1 cellular context compared by ENCODE assay signal in the genomic region with DNA sequence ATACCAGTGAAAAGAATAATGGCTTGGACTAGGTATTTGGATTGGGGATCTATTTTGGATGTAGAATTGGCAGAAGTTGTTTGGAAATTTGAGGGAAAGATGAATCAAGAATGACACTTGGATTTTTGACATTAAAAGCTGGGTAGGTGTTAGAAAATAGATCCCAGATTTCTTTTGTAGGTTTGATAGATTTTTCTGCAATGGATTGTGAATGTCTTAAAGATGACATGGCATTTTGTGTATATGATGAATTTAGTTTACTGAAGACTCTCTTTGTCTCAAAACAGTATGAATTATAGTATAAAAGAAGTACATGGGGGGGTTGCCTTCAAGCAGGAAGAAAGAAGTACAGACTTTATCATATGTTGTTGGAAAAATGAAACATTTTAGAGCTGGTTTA.
TF ChIP-seq lines count a peak whose summit lies in the region.

No MANE protein-coding gene starts in this region.

TF ChIP-seq in GM23338, 12 proteins besides CTCF, POLR2A, EP300 and RAD21 (continued from another document):
- TF ChIP-seq, protein P1, sequence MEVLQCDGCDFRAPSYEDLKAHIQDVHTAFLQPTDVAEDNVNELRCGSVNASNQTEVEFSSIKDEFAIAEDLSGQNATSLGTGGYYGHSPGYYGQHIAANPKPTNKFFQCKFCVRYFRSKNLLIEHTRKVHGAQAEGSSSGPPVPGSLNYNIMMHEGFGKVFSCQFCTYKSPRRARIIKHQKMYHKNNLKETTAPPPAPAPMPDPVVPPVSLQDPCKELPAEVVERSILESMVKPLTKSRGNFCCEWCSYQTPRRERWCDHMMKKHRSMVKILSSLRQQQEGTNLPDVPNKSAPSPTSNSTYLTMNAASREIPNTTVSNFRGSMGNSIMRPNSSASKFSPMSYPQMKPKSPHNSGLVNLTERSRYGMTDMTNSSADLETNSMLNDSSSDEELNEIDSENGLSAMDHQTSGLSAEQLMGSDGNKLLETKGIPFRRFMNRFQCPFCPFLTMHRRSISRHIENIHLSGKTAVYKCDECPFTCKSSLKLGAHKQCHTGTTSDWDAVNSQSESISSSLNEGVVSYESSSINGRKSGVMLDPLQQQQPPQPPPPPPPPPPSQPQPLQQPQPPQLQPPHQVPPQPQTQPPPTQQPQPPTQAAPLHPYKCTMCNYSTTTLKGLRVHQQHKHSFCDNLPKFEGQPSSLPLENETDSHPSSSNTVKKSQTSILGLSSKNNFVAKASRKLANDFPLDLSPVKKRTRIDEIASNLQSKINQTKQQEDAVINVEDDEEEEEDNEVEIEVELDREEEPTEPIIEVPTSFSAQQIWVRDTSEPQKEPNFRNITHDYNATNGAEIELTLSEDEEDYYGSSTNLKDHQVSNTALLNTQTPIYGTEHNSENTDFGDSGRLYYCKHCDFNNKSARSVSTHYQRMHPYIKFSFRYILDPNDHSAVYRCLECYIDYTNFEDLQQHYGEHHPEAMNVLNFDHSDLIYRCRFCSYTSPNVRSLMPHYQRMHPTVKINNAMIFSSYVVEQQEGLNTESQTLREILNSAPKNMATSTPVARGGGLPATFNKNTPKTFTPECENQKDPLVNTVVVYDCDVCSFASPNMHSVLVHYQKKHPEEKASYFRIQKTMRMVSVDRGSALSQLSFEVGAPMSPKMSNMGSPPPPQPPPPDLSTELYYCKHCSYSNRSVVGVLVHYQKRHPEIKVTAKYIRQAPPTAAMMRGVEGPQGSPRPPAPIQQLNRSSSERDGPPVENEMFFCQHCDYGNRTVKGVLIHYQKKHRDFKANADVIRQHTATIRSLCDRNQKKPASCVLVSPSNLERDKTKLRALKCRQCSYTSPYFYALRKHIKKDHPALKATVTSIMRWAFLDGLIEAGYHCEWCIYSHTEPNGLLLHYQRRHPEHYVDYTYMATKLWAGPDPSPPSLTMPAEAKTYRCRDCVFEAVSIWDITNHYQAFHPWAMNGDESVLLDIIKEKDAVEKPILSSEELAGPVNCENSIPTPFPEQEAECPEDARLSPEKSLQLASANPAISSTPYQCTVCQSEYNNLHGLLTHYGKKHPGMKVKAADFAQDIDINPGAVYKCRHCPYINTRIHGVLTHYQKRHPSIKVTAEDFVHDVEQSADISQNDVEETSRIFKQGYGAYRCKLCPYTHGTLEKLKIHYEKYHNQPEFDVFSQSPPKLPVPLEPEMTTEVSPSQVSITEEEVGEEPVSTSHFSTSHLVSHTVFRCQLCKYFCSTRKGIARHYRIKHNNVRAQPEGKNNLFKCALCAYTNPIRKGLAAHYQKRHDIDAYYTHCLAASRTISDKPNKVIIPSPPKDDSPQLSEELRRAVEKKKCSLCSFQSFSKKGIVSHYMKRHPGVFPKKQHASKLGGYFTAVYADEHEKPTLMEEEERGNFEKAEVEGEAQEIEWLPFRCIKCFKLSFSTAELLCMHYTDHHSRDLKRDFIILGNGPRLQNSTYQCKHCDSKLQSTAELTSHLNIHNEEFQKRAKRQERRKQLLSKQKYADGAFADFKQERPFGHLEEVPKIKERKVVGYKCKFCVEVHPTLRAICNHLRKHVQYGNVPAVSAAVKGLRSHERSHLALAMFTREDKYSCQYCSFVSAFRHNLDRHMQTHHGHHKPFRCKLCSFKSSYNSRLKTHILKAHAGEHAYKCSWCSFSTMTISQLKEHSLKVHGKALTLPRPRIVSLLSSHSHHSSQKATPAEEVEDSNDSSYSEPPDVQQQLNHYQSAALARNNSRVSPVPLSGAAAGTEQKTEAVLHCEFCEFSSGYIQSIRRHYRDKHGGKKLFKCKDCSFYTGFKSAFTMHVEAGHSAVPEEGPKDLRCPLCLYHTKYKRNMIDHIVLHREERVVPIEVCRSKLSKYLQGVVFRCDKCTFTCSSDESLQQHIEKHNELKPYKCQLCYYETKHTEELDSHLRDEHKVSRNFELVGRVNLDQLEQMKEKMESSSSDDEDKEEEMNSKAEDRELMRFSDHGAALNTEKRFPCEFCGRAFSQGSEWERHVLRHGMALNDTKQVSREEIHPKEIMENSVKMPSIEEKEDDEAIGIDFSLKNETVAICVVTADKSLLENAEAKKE (CRISPR knock-in tag; IDR thresholded peaks at IDR 0.05): no peak
- TF ChIP-seq, protein P2, sequence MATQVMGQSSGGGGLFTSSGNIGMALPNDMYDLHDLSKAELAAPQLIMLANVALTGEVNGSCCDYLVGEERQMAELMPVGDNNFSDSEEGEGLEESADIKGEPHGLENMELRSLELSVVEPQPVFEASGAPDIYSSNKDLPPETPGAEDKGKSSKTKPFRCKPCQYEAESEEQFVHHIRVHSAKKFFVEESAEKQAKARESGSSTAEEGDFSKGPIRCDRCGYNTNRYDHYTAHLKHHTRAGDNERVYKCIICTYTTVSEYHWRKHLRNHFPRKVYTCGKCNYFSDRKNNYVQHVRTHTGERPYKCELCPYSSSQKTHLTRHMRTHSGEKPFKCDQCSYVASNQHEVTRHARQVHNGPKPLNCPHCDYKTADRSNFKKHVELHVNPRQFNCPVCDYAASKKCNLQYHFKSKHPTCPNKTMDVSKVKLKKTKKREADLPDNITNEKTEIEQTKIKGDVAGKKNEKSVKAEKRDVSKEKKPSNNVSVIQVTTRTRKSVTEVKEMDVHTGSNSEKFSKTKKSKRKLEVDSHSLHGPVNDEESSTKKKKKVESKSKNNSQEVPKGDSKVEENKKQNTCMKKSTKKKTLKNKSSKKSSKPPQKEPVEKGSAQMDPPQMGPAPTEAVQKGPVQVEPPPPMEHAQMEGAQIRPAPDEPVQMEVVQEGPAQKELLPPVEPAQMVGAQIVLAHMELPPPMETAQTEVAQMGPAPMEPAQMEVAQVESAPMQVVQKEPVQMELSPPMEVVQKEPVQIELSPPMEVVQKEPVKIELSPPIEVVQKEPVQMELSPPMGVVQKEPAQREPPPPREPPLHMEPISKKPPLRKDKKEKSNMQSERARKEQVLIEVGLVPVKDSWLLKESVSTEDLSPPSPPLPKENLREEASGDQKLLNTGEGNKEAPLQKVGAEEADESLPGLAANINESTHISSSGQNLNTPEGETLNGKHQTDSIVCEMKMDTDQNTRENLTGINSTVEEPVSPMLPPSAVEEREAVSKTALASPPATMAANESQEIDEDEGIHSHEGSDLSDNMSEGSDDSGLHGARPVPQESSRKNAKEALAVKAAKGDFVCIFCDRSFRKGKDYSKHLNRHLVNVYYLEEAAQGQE (IDR thresholded peaks at IDR 0.05; ENCODE audit: unreplicated experiment): no peak
